In genomic region chr19:55216461-55217198, GRCh38 we compare ENCODE assay signal across 1 cellular context.
TF ChIP-seq lines count a peak whose summit lies in the region.

No MANE protein-coding gene starts in this region.

TF ChIP-seq in K562, 482 proteins besides CTCF, POLR2A, EP300 and RAD21 (continued from another document and continues in another):
- TF ChIP-seq CHD2 (IDR thresholded peaks at IDR 0.05; ENCODE audit: low read depth, low read length) (no peak; the same call in 1 of the 2 replicates), TEAD2 (tag; IDR thresholded peaks at IDR 0.05) (no peak), ZNF316 (IDR thresholded peaks at IDR 0.05) (peak; percentile 97), HNRNPH1 (optimal IDR thresholded peaks at IDR 0.05; ENCODE audit: low read depth, low read length) (no peak), MXI1 (IDR thresholded peaks at IDR 0.05; ENCODE audit: low read depth, low read length) (peak; percentile 87), KLF16 (IDR thresholded peaks at IDR 0.05) (peak; percentile 52; the same call in 1 of the 2 replicates), TFE3 (CRISPR knock-in tag; IDR thresholded peaks at IDR 0.05) (no peak), ZNF184 (CRISPR knock-in tag; IDR thresholded peaks at IDR 0.05) (no peak), VEZF1 (CRISPR knock-in tag; IDR thresholded peaks at IDR 0.05) (no peak; the same call in 1 of the 2 replicates), KAT7 (CRISPR knock-in tag; IDR thresholded peaks at IDR 0.05; ENCODE audit: borderline replicate concordance) (peak; percentile 99), FOXP4 (CRISPR knock-in tag; IDR thresholded peaks at IDR 0.05; ENCODE audit: borderline replicate concordance) (peak; percentile 92; the same call in 1 of the 2 replicates), ZBTB1 (CRISPR knock-in tag; IDR thresholded peaks at IDR 0.05; ENCODE audit: borderline replicate concordance, low read depth) (peak; percentile 47; the same call in 1 of the 2 replicates), ZBTB26 (CRISPR knock-in tag; IDR thresholded peaks at IDR 0.05) (peak; percentile 45; the same call in 1 of the 2 replicates), HMG20A (CRISPR knock-in tag; conservative IDR thresholded peaks at IDR 0.05) (no peak), DACH1 (IDR thresholded peaks at IDR 0.05; ENCODE audit: partially characterized antibody) (peak; percentile 82), FOSL1 (tag; conservative IDR thresholded peaks at IDR 0.05) (peak; percentile 99), ZNF395 (CRISPR knock-in tag; IDR thresholded peaks at IDR 0.05) (peak; percentile 48), ZBTB8A (IDR thresholded peaks at IDR 0.05; ENCODE audit: partially characterized antibody) (no peak), STAT5A (IDR thresholded peaks at IDR 0.05; ENCODE audit: borderline replicate concordance, low read length) (peak; percentile 79), EP400 (IDR thresholded peaks at IDR 0.05) (peak; percentile 77), SMARCA4 (IDR thresholded peaks at IDR 0.05) (peak; percentile 76), IFI16 (CRISPR knock-in tag; IDR thresholded peaks at IDR 0.05) (no peak), MTF1 (CRISPR knock-in tag; IDR thresholded peaks at IDR 0.05; ENCODE audit: borderline replicate concordance) (no peak), FOXK2 (conservative IDR thresholded peaks at IDR 0.05 in 1 of 2, IDR thresholded peaks at IDR 0.05 in 1 of 2; ENCODE audit: low read depth in 2 of 2) (peak; percentile 97 to 99), CBFA2T3 (IDR thresholded peaks at IDR 0.05) (peak; percentile 60; the same call in 1 of the 2 replicates), ZBTB12 (CRISPR knock-in tag; IDR thresholded peaks at IDR 0.05) (peak; percentile 63; the same call in 1 of the 2 replicates), NUFIP1 (IDR thresholded peaks at IDR 0.05; ENCODE audit: partially characterized antibody) (peak; percentile 99), RUNX1 (IDR thresholded peaks at IDR 0.05; ENCODE audit: low read depth) (peak; percentile 68; the same call in 1 of the 2 replicates), ZFX (CRISPR knock-in tag; IDR thresholded peaks at IDR 0.05) (peak; percentile 76), XRCC5 (IDR thresholded peaks at IDR 0.05; ENCODE audit: low read depth, low read length) (peak; percentile 99), MYNN (IDR thresholded peaks at IDR 0.05) (peak; percentile 93), MYNN (CRISPR knock-in tag; IDR thresholded peaks at IDR 0.05) (0 out of 2 replicates have a peak, but pooled peaks have one; percentile 17), ZNF217 (CRISPR knock-in tag; IDR thresholded peaks at IDR 0.05) (0 out of 2 replicates have a peak, but pooled peaks have one; percentile 30), ARID1B (IDR thresholded peaks at IDR 0.05) (peak; percentile 84), MXD1 (CRISPR knock-in tag; IDR thresholded peaks at IDR 0.05; ENCODE audit: borderline replicate concordance, poor library complexity, severe bottlenecking) (peak; percentile 49), REST (CRISPR knock-in tag; IDR thresholded peaks at IDR 0.05; ENCODE audit: low read depth) (peak; percentile 99), ZNF431 (CRISPR knock-in tag; IDR thresholded peaks at IDR 0.05) (peak; percentile 74), NBN (IDR thresholded peaks at IDR 0.05; ENCODE audit: low read depth) (peak; percentile 85), CHD1 (IDR thresholded peaks at IDR 0.05; ENCODE audit: low read length) (peak; percentile 91), HNRNPL (IDR thresholded peaks at IDR 0.05; ENCODE audit: low read depth, low read length) (peak; percentile 50; the same call in 1 of the 2 replicates), GTF2E2 (tag; IDR thresholded peaks at IDR 0.05) (peak; percentile 91; the same call in 1 of the 2 replicates), MYC (IDR thresholded peaks at IDR 0.05; ENCODE audit: low read depth, low read length) (peak; percentile 90), MYC (CRISPR knock-in tag; IDR thresholded peaks at IDR 0.05; ENCODE audit: borderline replicate concordance, low read depth) (0 out of 2 replicates have a peak, but pooled peaks have one; percentile 95), ZBED1 (IDR thresholded peaks at IDR 0.05) (peak; percentile 88), CBFB (CRISPR knock-in tag; IDR thresholded peaks at IDR 0.05) (peak; percentile 96), TAF9B (IDR thresholded peaks at IDR 0.05; ENCODE audit: partially characterized antibody) (peak; percentile 87), TCF3 (CRISPR knock-in tag; IDR thresholded peaks at IDR 0.05) (peak; percentile 72), ZNF551 (CRISPR knock-in tag; IDR thresholded peaks at IDR 0.05) (no peak), E2F5 (CRISPR knock-in tag; IDR thresholded peaks at IDR 0.05) (peak; percentile 88), THRB (CRISPR knock-in tag; conservative IDR thresholded peaks at IDR 0.05) (peak; percentile 1), HMG20B (CRISPR knock-in tag; IDR thresholded peaks at IDR 0.05) (peak; percentile 40; the same call in 1 of the 2 replicates), PHB2 (IDR thresholded peaks at IDR 0.05; ENCODE audit: low read depth) (no peak), IRF1 (CRISPR knock-in tag; IDR thresholded peaks at IDR 0.05; ENCODE audit: borderline replicate concordance) (no peak; the same call in 1 of the 2 replicates)
